In the genomic region with DNA sequence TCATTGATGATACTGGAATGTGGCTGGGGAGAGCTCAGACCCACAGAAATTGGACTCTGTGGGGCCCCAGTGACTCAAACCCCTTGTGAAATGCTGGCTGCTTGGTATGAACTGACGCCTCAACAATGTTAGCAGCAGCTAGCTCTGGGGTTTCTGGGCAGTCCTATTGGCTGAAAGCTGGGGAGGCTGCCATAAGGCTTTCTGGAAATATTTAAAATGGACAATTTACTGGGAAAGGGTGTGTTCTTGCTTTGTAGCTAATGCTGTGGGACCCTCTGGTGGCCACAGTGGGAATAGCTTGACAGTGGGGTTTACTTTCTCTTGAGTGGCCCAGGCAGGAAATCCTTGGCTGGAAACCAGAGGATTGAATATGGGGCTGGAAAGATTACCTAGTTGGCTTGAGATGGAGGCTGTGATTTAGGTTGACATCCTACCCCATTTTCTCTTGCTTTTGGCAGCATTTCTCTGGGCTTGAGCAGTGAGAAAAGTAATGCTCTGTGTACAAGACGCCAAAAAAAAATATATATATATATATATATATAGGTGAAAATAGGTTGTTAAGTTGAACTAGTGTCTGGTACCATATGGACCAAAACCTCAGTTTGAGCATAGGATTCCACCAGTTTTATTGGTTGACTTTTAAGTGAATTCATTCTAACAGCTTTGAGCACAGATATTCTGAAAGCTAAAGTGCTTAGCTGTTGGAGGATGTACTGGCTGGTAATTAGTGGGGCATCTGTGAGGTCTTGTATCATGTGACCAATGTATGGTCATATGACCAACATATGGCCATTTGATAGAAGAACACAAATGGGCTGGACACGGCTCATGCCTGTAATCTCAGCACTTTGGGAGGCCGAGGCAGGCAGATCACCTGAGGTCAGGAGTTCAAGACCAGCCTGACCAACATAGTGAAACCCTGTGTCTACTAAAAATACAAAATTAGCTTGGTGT, we compare ENCODE assay signal across 8 cellular contexts. TPM values are rescaled to one million over a fixed set of nuclear protein-coding genes. Genes with fewer than 3 reads are reported as not detected.
A peak's percentile ranks its signal among the peaks of the same experiment; 100 is the strongest.
DNase-seq lines count a peak whose midpoint lies in the region; ATAC-seq and TF ChIP-seq lines count a peak whose summit lies in the region.

No MANE protein-coding gene starts in this region.

- peak; percentile 91 for TF ChIP-seq CTCF in OCI-LY1 (IDR thresholded peaks at IDR 0.05; ENCODE audit: low read length)

- H3K36me3 ChIP-seq in OCI-LY1 (ENCODE audit: insufficient read depth, low read length): no peaks in the 10 kb centered on the region
- no peaks in the 10 kb centered on the region for H3K36me3 ChIP-seq in naive thymus-derived CD4-positive, alpha-beta T cell (ENCODE audit: control insufficient read depth in 2 of 3, insufficient read depth in 3 of 3, low read length in 3 of 3)

- H4K20me1 ChIP-seq in OCI-LY1 (ENCODE audit: insufficient read depth, low read length): no peaks in the 10 kb centered on the region

- no peak overlapping the region for H3K9ac ChIP-seq in OCI-LY1 (ENCODE audit: low read length)

- peak; percentile 83 for ATAC-seq in naive thymus-derived CD4-positive, alpha-beta T cell
- ATAC-seq in HG03108 (IDR thresholded peaks at IDR 0.05; ENCODE audit: unreplicated experiment): no peak

- CTCF ChIA-PET in naive thymus-derived CD4-positive, alpha-beta T cell (lab: Charles Lee): interaction anchor here (0.5 to 8.7 kb wide), 29 partner anchors 8 to 558 kb away, joined by 3 to 205 read pairs (median 4); partner anchors contain the start of gene S100A10

- H3K36me3 Mint-ChIP-seq in naive thymus-derived CD4-positive, alpha-beta T cell: no peaks in the 10 kb centered on the region

- no peaks in the 10 kb centered on the region for H3K79me2 ChIP-seq in OCI-LY1 (ENCODE audit: insufficient read depth, low read length)

- no peak overlapping the region for H3K27ac ChIP-seq in OCI-LY1 (ENCODE audit: low read depth, low read length, poor library complexity, severe bottlenecking)
- H3K27ac ChIP-seq in naive thymus-derived CD4-positive, alpha-beta T cell (ENCODE audit: low read depth, low read length): no peak overlapping the region

- peak; percentile 71 for DNase-seq in COLO668 (lab: John Stamatoyannopoulos, UW; ENCODE audit: unreplicated experiment)
- DNase-seq in HUDEP-2 (lab: John Stamatoyannopoulos, UW; ENCODE audit: unreplicated experiment in 76 of 76): peak in 71 of 76 experiments; percentile 18 to 83 (median 63)
- DNase-seq in activated CD8-positive, alpha-beta memory T cell treated with anti-CD3 and anti-CD28 coated beads, Interleukin-2, amount 50 U/mL, for 48 hours: peak; percentile 78
- peak; percentile 79 to 87 for DNase-seq in erythroblast (lab: John Stamatoyannopoulos, UW)
- DNase-seq in naive thymus-derived CD4-positive, alpha-beta T cell: peak; percentile 51 to 70 (median 67)
- peak; percentile 57 to 70 for DNase-seq in stimulated activated CD8-positive, alpha-beta memory T cell treated with anti-CD3 and anti-CD28 coated beads, Interleukin-7, amount 100 ng/mL, for 4 hours (ENCODE audit: low read depth in 2 of 2)

- H3K4me1 Mint-ChIP-seq in naive thymus-derived CD4-positive, alpha-beta T cell: peaks cover 0 to 16% (median 0%) of the 10 kb centered on the region in 7 donors

- no peak overlapping the region for H2AFZ ChIP-seq in OCI-LY1 (ENCODE audit: low read length)

- H3K9me3 ChIP-seq in OCI-LY1 (ENCODE audit: low read length): no peaks in the 10 kb centered on the region
- no peaks in the 10 kb centered on the region for H3K9me3 ChIP-seq in naive thymus-derived CD4-positive, alpha-beta T cell (ENCODE audit: control insufficient read depth in 2 of 3, low read length in 3 of 3)

- H3K9me2 ChIP-seq in OCI-LY1 (ENCODE audit: low read depth, low read length): no peaks in the 10 kb centered on the region

- no peak overlapping the region for H3K4me2 ChIP-seq in OCI-LY1 (ENCODE audit: low read length)

- H3K4me3 ChIP-seq in OCI-LY1 (ENCODE audit: low read depth, low read length, poor library complexity, severe bottlenecking): no peak overlapping the region
- no peak overlapping the region for H3K4me3 ChIP-seq in naive thymus-derived CD4-positive, alpha-beta T cell (ENCODE audit: low read length)

- no peak for TF ChIP-seq POLR2A in erythroblast (IDR thresholded peaks at IDR 0.05; ENCODE audit: low read length)

- H3K27me3 ChIP-seq in OCI-LY1 (ENCODE audit: insufficient read depth, low read length): no peaks in the 10 kb centered on the region
- H3K27me3 ChIP-seq in naive thymus-derived CD4-positive, alpha-beta T cell (ENCODE audit: control insufficient read depth in 2 of 2, insufficient read depth in 2 of 2, low read length in 2 of 2): no peaks in the 10 kb centered on the region

- H3K4me3 Mint-ChIP-seq in naive thymus-derived CD4-positive, alpha-beta T cell: no peak overlapping the region

- peak overlapping the region in 1 of 9 donors; percentile 62 for H3K27ac Mint-ChIP-seq in naive thymus-derived CD4-positive, alpha-beta T cell

- no peaks in the 10 kb centered on the region for H3F3A ChIP-seq in OCI-LY1 (ENCODE audit: insufficient read depth, low read length)

- peaks cover 0 to 42% (median 0%) of the 10 kb centered on the region in 5 donors for H3K27me3 Mint-ChIP-seq in naive thymus-derived CD4-positive, alpha-beta T cell

- intact Hi-C loops in naive thymus-derived CD4-positive, alpha-beta T cell (cut with micrococcal nuclease): loop anchor here (1.0 kb wide), 4 partner anchors 34 to 408 kb away; no protein-coding TSS in a partner anchor

- no peaks in the 10 kb centered on the region for H3K4me1 ChIP-seq in OCI-LY1 (ENCODE audit: insufficient read depth, low read length, severe bottlenecking)
- no peaks in the 10 kb centered on the region for H3K4me1 ChIP-seq in naive thymus-derived CD4-positive, alpha-beta T cell (ENCODE audit: control insufficient read depth in 2 of 2, insufficient read depth in 2 of 2, low read length in 2 of 2)

- no peaks in the 10 kb centered on the region for H3K9me3 Mint-ChIP-seq in naive thymus-derived CD4-positive, alpha-beta T cell

- POLR2A ChIA-PET in naive thymus-derived CD4-positive, alpha-beta T cell (lab: Charles Lee): interaction anchor here (1.0 to 3.4 kb wide), 5 partner anchors 33 to 114 kb away, joined by 3 to 15 read pairs (median 5); no protein-coding TSS in a partner anchor

RNA-seq across cellular contexts. Expression of gene S100A10, which starts 8.2 kb away (rescaled TPM):
- total RNA-seq in naive thymus-derived CD4-positive, alpha-beta T cell: 100 to 1,000 TPM; 131 to 361 (median 143) TPM
- polyA plus RNA-seq in naive thymus-derived CD4-positive, alpha-beta T cell: 100 to 1,000 TPM; 458 to 492 TPM

RNA-seq across cellular contexts. Expression of gene S100A11, which starts 34.9 kb away (rescaled TPM):
- total RNA-seq in naive thymus-derived CD4-positive, alpha-beta T cell: 100 to 1,000 TPM in 2 of 5 experiments, 10 to 100 TPM in 3; 28.6 to 442 (median 96.5) TPM
- polyA plus RNA-seq in naive thymus-derived CD4-positive, alpha-beta T cell: 100 to 1,000 TPM; 189 to 210 TPM
